1 cellular context compared by ENCODE assay signal in the genomic region with DNA sequence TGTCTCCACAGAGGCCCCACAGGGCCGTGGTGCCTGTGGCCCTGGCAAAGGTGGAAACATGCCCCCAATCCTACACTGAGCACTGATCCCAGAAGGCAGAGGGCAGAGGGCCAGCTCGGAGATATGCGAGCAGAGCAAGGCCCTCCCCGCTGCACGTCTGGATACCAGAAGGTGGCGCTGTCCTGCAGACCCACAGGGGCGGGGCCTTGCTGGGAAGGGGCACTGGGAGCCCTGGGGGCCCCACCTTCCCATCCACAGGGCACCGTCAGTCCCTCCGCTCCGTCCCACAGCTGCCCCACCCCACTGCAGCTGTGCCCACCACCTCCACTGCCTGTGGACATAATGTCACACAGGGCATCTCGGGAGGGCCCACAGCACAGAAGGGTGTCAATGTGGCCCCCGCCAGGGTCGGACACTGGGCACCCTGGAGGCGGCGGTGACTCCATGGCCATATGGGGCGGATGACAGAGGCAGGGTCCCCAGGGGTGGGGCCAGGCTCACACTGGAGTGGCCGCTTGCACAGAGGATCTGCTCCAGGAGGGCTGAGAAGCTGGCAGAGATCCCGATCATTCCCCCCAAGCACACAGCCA.
TF ChIP-seq lines count a peak whose summit lies in the region.

No MANE protein-coding gene starts in this region.

TF ChIP-seq in HepG2, 621 proteins besides CTCF, POLR2A, EP300 and RAD21 (continued from another document and continues in another):
- TF ChIP-seq, protein P1, sequence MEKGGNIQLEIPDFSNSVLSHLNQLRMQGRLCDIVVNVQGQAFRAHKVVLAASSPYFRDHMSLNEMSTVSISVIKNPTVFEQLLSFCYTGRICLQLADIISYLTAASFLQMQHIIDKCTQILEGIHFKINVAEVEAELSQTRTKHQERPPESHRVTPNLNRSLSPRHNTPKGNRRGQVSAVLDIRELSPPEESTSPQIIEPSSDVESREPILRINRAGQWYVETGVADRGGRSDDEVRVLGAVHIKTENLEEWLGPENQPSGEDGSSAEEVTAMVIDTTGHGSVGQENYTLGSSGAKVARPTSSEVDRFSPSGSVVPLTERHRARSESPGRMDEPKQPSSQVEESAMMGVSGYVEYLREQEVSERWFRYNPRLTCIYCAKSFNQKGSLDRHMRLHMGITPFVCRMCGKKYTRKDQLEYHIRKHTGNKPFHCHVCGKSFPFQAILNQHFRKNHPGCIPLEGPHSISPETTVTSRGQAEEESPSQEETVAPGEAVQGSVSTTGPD (CRISPR knock-in tag; IDR thresholded peaks at IDR 0.05) = no peak
- TF ChIP-seq, protein P2, sequence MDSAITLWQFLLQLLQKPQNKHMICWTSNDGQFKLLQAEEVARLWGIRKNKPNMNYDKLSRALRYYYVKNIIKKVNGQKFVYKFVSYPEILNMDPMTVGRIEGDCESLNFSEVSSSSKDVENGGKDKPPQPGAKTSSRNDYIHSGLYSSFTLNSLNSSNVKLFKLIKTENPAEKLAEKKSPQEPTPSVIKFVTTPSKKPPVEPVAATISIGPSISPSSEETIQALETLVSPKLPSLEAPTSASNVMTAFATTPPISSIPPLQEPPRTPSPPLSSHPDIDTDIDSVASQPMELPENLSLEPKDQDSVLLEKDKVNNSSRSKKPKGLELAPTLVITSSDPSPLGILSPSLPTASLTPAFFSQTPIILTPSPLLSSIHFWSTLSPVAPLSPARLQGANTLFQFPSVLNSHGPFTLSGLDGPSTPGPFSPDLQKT (CRISPR knock-in tag; IDR thresholded peaks at IDR 0.05; ENCODE audit: borderline replicate concordance) = no peak
- TF ChIP-seq ZNF441 (CRISPR knock-in tag; IDR thresholded peaks at IDR 0.05; ENCODE audit: borderline replicate concordance) = no peak
- TF ChIP-seq ZMYM4 (CRISPR knock-in tag; IDR thresholded peaks at IDR 0.05) = peak; percentile 23; the same call in 1 of the 2 replicates
- no peak for TF ChIP-seq ZNF136 (CRISPR knock-in tag; IDR thresholded peaks at IDR 0.05; ENCODE audit: low read depth)
- TF ChIP-seq, protein P3, sequence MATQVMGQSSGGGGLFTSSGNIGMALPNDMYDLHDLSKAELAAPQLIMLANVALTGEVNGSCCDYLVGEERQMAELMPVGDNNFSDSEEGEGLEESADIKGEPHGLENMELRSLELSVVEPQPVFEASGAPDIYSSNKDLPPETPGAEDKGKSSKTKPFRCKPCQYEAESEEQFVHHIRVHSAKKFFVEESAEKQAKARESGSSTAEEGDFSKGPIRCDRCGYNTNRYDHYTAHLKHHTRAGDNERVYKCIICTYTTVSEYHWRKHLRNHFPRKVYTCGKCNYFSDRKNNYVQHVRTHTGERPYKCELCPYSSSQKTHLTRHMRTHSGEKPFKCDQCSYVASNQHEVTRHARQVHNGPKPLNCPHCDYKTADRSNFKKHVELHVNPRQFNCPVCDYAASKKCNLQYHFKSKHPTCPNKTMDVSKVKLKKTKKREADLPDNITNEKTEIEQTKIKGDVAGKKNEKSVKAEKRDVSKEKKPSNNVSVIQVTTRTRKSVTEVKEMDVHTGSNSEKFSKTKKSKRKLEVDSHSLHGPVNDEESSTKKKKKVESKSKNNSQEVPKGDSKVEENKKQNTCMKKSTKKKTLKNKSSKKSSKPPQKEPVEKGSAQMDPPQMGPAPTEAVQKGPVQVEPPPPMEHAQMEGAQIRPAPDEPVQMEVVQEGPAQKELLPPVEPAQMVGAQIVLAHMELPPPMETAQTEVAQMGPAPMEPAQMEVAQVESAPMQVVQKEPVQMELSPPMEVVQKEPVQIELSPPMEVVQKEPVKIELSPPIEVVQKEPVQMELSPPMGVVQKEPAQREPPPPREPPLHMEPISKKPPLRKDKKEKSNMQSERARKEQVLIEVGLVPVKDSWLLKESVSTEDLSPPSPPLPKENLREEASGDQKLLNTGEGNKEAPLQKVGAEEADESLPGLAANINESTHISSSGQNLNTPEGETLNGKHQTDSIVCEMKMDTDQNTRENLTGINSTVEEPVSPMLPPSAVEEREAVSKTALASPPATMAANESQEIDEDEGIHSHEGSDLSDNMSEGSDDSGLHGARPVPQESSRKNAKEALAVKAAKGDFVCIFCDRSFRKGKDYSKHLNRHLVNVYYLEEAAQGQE (IDR thresholded peaks at IDR 0.05; ENCODE audit: borderline replicate concordance in 1 of 2, low read depth in 1 of 2, low read length in 2 of 2) = no peak
- TF ChIP-seq ISL2 (CRISPR knock-in tag; IDR thresholded peaks at IDR 0.05) = no peak
- TF ChIP-seq, protein P4, sequence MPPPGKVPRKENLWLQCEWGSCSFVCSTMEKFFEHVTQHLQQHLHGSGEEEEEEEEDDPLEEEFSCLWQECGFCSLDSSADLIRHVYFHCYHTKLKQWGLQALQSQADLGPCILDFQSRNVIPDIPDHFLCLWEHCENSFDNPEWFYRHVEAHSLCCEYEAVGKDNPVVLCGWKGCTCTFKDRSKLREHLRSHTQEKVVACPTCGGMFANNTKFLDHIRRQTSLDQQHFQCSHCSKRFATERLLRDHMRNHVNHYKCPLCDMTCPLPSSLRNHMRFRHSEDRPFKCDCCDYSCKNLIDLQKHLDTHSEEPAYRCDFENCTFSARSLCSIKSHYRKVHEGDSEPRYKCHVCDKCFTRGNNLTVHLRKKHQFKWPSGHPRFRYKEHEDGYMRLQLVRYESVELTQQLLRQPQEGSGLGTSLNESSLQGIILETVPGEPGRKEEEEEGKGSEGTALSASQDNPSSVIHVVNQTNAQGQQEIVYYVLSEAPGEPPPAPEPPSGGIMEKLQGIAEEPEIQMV (CRISPR knock-in tag; IDR thresholded peaks at IDR 0.05; ENCODE audit: low read depth) = no peak
- no peak for TF ChIP-seq TAF15 (IDR thresholded peaks at IDR 0.05; ENCODE audit: low read depth, low read length, poor library complexity, severe bottlenecking)
- TF ChIP-seq CENPT (CRISPR knock-in tag; IDR thresholded peaks at IDR 0.05; ENCODE audit: low read depth) = 0 out of 2 replicates have a peak, but pooled peaks have one; percentile 35
- no peak for TF ChIP-seq NFATC3 (CRISPR knock-in tag; IDR thresholded peaks at IDR 0.05)
- TF ChIP-seq, protein P5, sequence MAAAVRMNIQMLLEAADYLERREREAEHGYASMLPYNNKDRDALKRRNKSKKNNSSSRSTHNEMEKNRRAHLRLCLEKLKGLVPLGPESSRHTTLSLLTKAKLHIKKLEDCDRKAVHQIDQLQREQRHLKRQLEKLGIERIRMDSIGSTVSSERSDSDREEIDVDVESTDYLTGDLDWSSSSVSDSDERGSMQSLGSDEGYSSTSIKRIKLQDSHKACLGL (CRISPR knock-in tag; IDR thresholded peaks at IDR 0.05) = no peak
- peak; percentile 74 for TF ChIP-seq IRF2 (CRISPR knock-in tag; IDR thresholded peaks at IDR 0.05)
- peak; percentile 53; the same call in 1 of the 2 replicates for TF ChIP-seq ZNF124 (CRISPR knock-in tag; IDR thresholded peaks at IDR 0.05)
- no peak for TF ChIP-seq PHF21A (CRISPR knock-in tag; IDR thresholded peaks at IDR 0.05)
- no peak for TF ChIP-seq ZSCAN25 (CRISPR knock-in tag; IDR thresholded peaks at IDR 0.05)
- TF ChIP-seq, protein P6, sequence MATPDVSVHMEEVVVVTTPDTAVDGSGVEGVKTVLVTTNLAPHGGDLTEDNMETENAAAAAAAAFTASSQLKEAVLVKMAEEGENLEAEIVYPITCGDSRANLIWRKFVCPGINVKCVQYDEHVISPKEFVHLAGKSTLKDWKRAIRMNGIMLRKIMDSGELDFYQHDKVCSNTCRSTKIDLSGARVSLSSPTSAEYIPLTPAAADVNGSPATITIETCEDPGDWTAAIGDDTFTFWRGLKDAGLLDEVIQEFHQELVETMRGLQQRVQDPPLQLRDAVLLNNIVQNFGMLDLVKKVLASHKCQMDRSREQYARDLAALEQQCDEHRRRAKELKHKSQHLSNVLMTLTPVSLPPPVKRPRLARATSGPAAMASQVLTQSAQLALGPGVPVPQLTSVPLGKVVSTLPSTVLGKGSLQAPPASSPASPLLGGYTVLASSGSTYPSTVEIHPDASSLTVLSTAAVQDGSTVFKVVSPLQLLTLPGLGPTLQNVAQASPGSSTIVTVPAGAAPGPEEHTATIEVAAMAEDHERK (CRISPR knock-in tag; IDR thresholded peaks at IDR 0.05; ENCODE audit: low read depth) = no peak
- no peak for TF ChIP-seq ZNF776 (CRISPR knock-in tag; IDR thresholded peaks at IDR 0.05)
- TF ChIP-seq NR2F6 (IDR thresholded peaks at IDR 0.05) = no peak
- peak; percentile 51; the same call in 1 of the 2 replicates for TF ChIP-seq NR2F6 (CRISPR knock-in tag; IDR thresholded peaks at IDR 0.05)
- TF ChIP-seq, protein P7, sequence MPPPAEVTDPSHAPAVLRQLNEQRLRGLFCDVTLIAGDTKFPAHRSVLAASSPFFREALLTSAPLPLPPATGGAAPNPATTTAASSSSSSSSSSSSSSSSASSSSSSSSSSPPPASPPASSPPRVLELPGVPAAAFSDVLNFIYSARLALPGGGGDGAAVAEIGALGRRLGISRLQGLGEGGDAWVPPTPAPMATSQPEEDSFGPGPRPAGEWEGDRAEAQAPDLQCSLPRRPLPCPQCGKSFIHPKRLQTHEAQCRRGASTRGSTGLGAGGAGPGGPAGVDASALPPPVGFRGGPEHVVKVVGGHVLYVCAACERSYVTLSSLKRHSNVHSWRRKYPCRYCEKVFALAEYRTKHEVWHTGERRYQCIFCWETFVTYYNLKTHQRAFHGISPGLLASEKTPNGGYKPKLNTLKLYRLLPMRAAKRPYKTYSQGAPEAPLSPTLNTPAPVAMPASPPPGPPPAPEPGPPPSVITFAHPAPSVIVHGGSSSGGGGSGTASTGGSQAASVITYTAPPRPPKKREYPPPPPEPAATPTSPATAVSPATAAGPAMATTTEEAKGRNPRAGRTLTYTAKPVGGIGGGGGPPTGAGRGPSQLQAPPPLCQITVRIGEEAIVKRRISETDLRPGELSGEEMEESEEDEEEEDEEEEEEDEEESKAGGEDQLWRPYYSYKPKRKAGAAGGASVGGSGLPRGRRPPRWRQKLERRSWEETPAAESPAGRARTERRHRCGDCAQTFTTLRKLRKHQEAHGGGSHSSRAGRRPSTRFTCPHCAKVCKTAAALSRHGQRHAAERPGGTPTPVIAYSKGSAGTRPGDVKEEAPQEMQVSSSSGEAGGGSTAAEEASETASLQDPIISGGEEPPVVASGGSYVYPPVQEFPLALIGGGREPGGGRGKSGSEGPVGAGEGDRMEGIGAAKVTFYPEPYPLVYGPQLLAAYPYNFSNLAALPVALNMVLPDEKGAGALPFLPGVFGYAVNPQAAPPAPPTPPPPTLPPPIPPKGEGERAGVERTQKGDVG (CRISPR knock-in tag; IDR thresholded peaks at IDR 0.05; ENCODE audit: borderline replicate concordance) = 0 out of 2 replicates have a peak, but pooled peaks have one; percentile 49
- TF ChIP-seq, protein P8, sequence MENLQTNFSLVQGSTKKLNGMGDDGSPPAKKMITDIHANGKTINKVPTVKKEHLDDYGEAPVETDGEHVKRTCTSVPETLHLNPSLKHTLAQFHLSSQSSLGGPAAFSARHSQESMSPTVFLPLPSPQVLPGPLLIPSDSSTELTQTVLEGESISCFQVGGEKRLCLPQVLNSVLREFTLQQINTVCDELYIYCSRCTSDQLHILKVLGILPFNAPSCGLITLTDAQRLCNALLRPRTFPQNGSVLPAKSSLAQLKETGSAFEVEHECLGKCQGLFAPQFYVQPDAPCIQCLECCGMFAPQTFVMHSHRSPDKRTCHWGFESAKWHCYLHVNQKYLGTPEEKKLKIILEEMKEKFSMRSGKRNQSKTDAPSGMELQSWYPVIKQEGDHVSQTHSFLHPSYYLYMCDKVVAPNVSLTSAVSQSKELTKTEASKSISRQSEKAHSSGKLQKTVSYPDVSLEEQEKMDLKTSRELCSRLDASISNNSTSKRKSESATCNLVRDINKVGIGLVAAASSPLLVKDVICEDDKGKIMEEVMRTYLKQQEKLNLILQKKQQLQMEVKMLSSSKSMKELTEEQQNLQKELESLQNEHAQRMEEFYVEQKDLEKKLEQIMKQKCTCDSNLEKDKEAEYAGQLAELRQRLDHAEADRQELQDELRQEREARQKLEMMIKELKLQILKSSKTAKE (CRISPR knock-in tag; IDR thresholded peaks at IDR 0.05; ENCODE audit: borderline replicate concordance) = no peak
- no peak for TF ChIP-seq ZNF235 (CRISPR knock-in tag; IDR thresholded peaks at IDR 0.05; ENCODE audit: borderline replicate concordance)
- peak; percentile 37; the same call in 1 of the 2 replicates for TF ChIP-seq ZNF263 (CRISPR knock-in tag; IDR thresholded peaks at IDR 0.05)
- TF ChIP-seq, protein P9, sequence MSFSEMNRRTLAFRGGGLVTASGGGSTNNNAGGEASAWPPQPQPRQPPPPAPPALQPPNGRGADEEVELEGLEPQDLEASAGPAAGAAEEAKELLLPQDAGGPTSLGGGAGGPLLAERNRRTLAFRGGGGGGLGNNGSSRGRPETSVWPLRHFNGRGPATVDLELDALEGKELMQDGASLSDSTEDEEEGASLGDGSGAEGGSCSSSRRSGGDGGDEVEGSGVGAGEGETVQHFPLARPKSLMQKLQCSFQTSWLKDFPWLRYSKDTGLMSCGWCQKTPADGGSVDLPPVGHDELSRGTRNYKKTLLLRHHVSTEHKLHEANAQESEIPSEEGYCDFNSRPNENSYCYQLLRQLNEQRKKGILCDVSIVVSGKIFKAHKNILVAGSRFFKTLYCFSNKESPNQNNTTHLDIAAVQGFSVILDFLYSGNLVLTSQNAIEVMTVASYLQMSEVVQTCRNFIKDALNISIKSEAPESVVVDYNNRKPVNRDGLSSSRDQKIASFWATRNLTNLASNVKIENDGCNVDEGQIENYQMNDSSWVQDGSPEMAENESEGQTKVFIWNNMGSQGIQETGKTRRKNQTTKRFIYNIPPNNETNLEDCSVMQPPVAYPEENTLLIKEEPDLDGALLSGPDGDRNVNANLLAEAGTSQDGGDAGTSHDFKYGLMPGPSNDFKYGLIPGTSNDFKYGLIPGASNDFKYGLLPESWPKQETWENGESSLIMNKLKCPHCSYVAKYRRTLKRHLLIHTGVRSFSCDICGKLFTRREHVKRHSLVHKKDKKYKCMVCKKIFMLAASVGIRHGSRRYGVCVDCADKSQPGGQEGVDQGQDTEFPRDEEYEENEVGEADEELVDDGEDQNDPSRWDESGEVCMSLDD (CRISPR knock-in tag; IDR thresholded peaks at IDR 0.05; ENCODE audit: borderline replicate concordance) = no peak
- no peak for TF ChIP-seq ATM (IDR thresholded peaks at IDR 0.05; ENCODE audit: borderline replicate concordance)
- TF ChIP-seq ZBTB7B (CRISPR knock-in tag; IDR thresholded peaks at IDR 0.05) = 0 out of 2 replicates have a peak, but pooled peaks have one; percentile 88
- TF ChIP-seq GATAD2A (CRISPR knock-in tag; IDR thresholded peaks at IDR 0.05) = peak; percentile 60
- TF ChIP-seq, protein P10, sequence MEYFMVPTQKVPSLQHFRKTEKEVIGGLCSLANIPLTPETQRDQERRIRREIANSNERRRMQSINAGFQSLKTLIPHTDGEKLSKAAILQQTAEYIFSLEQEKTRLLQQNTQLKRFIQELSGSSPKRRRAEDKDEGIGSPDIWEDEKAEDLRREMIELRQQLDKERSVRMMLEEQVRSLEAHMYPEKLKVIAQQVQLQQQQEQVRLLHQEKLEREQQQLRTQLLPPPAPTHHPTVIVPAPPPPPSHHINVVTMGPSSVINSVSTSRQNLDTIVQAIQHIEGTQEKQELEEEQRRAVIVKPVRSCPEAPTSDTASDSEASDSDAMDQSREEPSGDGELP (IDR thresholded peaks at IDR 0.05; ENCODE audit: borderline replicate concordance, low read depth) = no peak
- TF ChIP-seq STAG1 (CRISPR knock-in tag; IDR thresholded peaks at IDR 0.05) = peak; percentile 56
- TF ChIP-seq, protein P11, sequence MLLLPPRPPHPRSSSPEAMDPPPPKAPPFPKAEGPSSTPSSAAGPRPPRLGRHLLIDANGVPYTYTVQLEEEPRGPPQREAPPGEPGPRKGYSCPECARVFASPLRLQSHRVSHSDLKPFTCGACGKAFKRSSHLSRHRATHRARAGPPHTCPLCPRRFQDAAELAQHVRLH (CRISPR knock-in tag; IDR thresholded peaks at IDR 0.05; ENCODE audit: borderline replicate concordance, low read depth) = peak; percentile 56; the same call in 1 of the 2 replicates
- TF ChIP-seq DMAP1 (CRISPR knock-in tag; IDR thresholded peaks at IDR 0.05) = no peak
- no peak for TF ChIP-seq HES4 (CRISPR knock-in tag; IDR thresholded peaks at IDR 0.05; ENCODE audit: borderline replicate concordance)
- TF ChIP-seq ZZZ3 (CRISPR knock-in tag; IDR thresholded peaks at IDR 0.05; ENCODE audit: borderline replicate concordance) = no peak
- TF ChIP-seq RCOR2 (CRISPR knock-in tag; IDR thresholded peaks at IDR 0.05) = no peak
